ENCODE assay signal across 11 cellular contexts in the genomic region with DNA sequence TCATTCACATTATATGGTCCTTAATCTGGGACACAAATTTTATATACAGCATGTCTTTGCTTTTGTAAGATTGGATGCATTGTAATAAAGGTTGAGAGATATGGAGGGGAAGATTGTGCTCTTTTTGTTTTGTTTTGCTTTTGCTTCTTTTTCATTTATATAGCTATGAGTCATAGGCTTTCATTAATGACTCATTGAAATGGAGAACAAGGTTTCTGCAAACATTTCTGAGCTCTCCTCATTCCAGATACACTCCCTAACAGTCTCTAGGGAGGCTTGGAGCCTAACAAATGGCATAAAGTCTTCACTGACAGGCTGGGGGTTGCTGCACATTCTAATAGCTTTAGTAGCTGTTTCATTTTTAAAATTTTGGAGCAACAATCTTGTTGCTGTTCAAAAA. TPM values are rescaled to one million over a fixed set of nuclear protein-coding genes. Genes with fewer than 3 reads are reported as not detected.
DNase-seq lines count a peak whose midpoint lies in the region; ATAC-seq, FAIRE-seq and TF ChIP-seq lines count a peak whose summit lies in the region.
"Had no signal": no experiment of that assay in that cellular context is flagged by ENCODE, and none has a peak within 500 bp of the region (broad histone marks: within the 10 kb centered on the region; RNA-seq: fewer than 3 reads in every experiment).

No MANE protein-coding gene starts in this region.

- DNase-seq in A549 (ENCODE audit: low read depth in 1 of 2, low spot score in 1 of 2) = peak in 1 of 2 experiments; percentile 52
- DNase-seq in adipocyte (ENCODE audit: low read depth) = peak; percentile 95
- no peak for DNase-seq in keratinocyte (ENCODE audit: low read depth, low spot score)
- no peak for DNase-seq in NOMO-1 treated with DMSO at 0.1 percent for 48 hours (lab: John Stamatoyannopoulos, UW; ENCODE audit: unreplicated experiment)
- no peak for DNase-seq in colonic mucosa
- DNase-seq: DMS79, thyroid gland had no signal

- H3K79me2 ChIP-seq in keratinocyte (ENCODE audit: control insufficient read depth, insufficient read depth, low read length) = no peaks in the 10 kb centered on the region

- dilution Hi-C loops in keratinocyte (cut with MboI; ENCODE audit: extremely low pct_ligation_motif_present, low sequenced_read_pairs) = no loop called here

- CTCF ChIA-PET in A549 (lab: Yijun Ruan, JAX) = no interaction called here

- TF ChIP-seq CTCF in A549 (IDR thresholded peaks at IDR 0.05) (no peak), keratinocyte (optimal IDR thresholded peaks at IDR 0.05 in 1 of 3, IDR thresholded peaks at IDR 0.05 in 1 of 3, conservative IDR thresholded peaks at IDR 0.05 in 1 of 3; ENCODE audit: extremely low read depth in 1 of 3, insufficient read depth in 2 of 3, low read length in 3 of 3) (no peak), colonic mucosa (IDR thresholded peaks at IDR 0.05) (no peak)

- no peak overlapping the region for H2AFZ ChIP-seq in keratinocyte (ENCODE audit: control insufficient read depth, low read length)

- POLR2A ChIA-PET in A549 (lab: Yijun Ruan, JAX) = no interaction called here

- peak overlapping the region; percentile 36 for H3K4me2 ChIP-seq in A549
- H3K4me2 ChIP-seq in keratinocyte (ENCODE audit: control insufficient read depth, extremely low read depth, insufficient read depth, low read depth, low read length) = peak overlapping the region; percentile 18

- H3K36me3 ChIP-seq in adipocyte (ENCODE audit: control insufficient read depth, insufficient read depth, low read length, severe bottlenecking) = no peaks in the 10 kb centered on the region
- H3K36me3 ChIP-seq in keratinocyte (ENCODE audit: control insufficient read depth in 2 of 2, extremely low read depth in 1 of 2, insufficient read depth in 2 of 2, low read length in 2 of 2) = no peaks in the 10 kb centered on the region
- no peaks in the 10 kb centered on the region for H3K36me3 ChIP-seq in colonic mucosa
- H3K36me3 ChIP-seq: thyroid gland had no signal

- no peak overlapping the region for H3K27ac ChIP-seq in A549
- H3K27ac ChIP-seq in keratinocyte (ENCODE audit: control insufficient read depth, insufficient read depth, low read length) = no peak overlapping the region
- no peak overlapping the region for H3K27ac ChIP-seq in colonic mucosa

- FAIRE-seq in A549 (lab: Jason Lieb, UNC) (no peak), keratinocyte (lab: Jason Lieb, UNC) (peak; percentile 61)

- H3K4me3 ChIP-seq in A549 = no peak overlapping the region
- peak overlapping the region; percentile 81 for H3K4me3 ChIP-seq in adipocyte (ENCODE audit: low read length)
- H3K4me3 ChIP-seq in keratinocyte (ENCODE audit: control insufficient read depth in 2 of 3, extremely low read depth in 1 of 3, insufficient read depth in 2 of 3, low read depth in 1 of 3, low read length in 3 of 3) = no peak overlapping the region
- H3K4me3 ChIP-seq in colonic mucosa = no peak overlapping the region
- H3K4me3 ChIP-seq: thyroid gland had no signal

- H3K9ac ChIP-seq in adipocyte (ENCODE audit: low read length) (peak overlapping the region; percentile 81), keratinocyte (ENCODE audit: control insufficient read depth, extremely low read depth, insufficient read depth, low read length) (no peak overlapping the region), colonic mucosa (ENCODE audit: low read depth in 2 of 2, low read length in 2 of 2) (no peak overlapping the region)

- TF ChIP-seq RAD21 in A549 (conservative IDR thresholded peaks at IDR 0.05 in 1 of 2, IDR thresholded peaks at IDR 0.05 in 1 of 2) = no peak

- H4K20me1 ChIP-seq in keratinocyte (ENCODE audit: control insufficient read depth, extremely low read depth, insufficient read depth, low read length) = no peaks in the 10 kb centered on the region

- H3K9me3 ChIP-seq in A549 (no peaks in the 10 kb centered on the region), adipocyte (ENCODE audit: control insufficient read depth, low read length) (no peaks in the 10 kb centered on the region), keratinocyte (ENCODE audit: control insufficient read depth, low read depth, low read length) (no peaks in the 10 kb centered on the region), colonic mucosa (no peaks in the 10 kb centered on the region)
- H3K9me3 ChIP-seq: thyroid gland had no signal

- intact Hi-C loops in colonic mucosa (cut with DNase I) = no loop called here

- peaks cover 4% of the 10 kb centered on the region; the same call in 1 of the 3 replicates for H3K4me1 ChIP-seq in A549
- H3K4me1 ChIP-seq in adipocyte (ENCODE audit: control insufficient read depth, insufficient read depth, low read length) = peaks cover 29% of the 10 kb centered on the region
- no peaks in the 10 kb centered on the region for H3K4me1 ChIP-seq in keratinocyte (ENCODE audit: control insufficient read depth, extremely low read depth, insufficient read depth, low read length)
- no peaks in the 10 kb centered on the region for H3K4me1 ChIP-seq in colonic mucosa

- TF ChIP-seq POLR2A in A549 (IDR thresholded peaks at IDR 0.05; ENCODE audit: low read length) = no peak

- ATAC-seq in A549 (peak in 1 of 2 experiments; percentile 76; a peak in 3 of 6 replicates), HG02610 (IDR thresholded peaks at IDR 0.05; ENCODE audit: unreplicated experiment) (peak; percentile 46), GM18511 (IDR thresholded peaks at IDR 0.05; ENCODE audit: unreplicated experiment) (no peak), HG03354 (IDR thresholded peaks at IDR 0.05; ENCODE audit: poor library complexity, severe bottlenecking, unreplicated experiment) (no peak)

- H3K27me3 ChIP-seq in adipocyte (replicated peaks; ENCODE audit: control insufficient read depth, insufficient read depth, low read length) (no peaks in the 10 kb centered on the region), keratinocyte (ENCODE audit: control insufficient read depth, extremely low read depth, insufficient read depth, low read length) (no peaks in the 10 kb centered on the region), colonic mucosa (no peaks in the 10 kb centered on the region)
- H3K27me3 ChIP-seq: thyroid gland had no signal

- H3K9me1 ChIP-seq in keratinocyte (ENCODE audit: control insufficient read depth, extremely low read depth, insufficient read depth, low read length) = no peaks in the 10 kb centered on the region

- TF ChIP-seq EP300 in A549 (IDR thresholded peaks at IDR 0.05) = no peak

TF ChIP-seq in A549, 52 proteins besides CTCF, POLR2A, EP300 and RAD21:
- TF ChIP-seq FOSL2 (IDR thresholded peaks at IDR 0.05) = peak; percentile 60
- peak; percentile 86 for TF ChIP-seq FOSL2 (CRISPR knock-in tag; IDR thresholded peaks at IDR 0.05)
- TF ChIP-seq, protein P1, sequence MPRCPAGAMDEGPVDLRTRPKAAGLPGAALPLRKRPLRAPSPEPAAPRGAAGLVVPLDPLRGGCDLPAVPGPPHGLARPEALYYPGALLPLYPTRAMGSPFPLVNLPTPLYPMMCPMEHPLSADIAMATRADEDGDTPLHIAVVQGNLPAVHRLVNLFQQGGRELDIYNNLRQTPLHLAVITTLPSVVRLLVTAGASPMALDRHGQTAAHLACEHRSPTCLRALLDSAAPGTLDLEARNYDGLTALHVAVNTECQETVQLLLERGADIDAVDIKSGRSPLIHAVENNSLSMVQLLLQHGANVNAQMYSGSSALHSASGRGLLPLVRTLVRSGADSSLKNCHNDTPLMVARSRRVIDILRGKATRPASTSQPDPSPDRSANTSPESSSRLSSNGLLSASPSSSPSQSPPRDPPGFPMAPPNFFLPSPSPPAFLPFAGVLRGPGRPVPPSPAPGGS (IDR thresholded peaks at IDR 0.05) = no peak
- no peak for TF ChIP-seq MYC (IDR thresholded peaks at IDR 0.05; ENCODE audit: borderline replicate concordance, low read length)
- TF ChIP-seq RNF2 (IDR thresholded peaks at IDR 0.05; ENCODE audit: borderline replicate concordance, low read depth) = no peak
- TF ChIP-seq GATA3 (IDR thresholded peaks at IDR 0.05; ENCODE audit: borderline replicate concordance) = no peak
- TF ChIP-seq JUNB (IDR thresholded peaks at IDR 0.05) = no peak
- no peak for TF ChIP-seq RCOR1 (IDR thresholded peaks at IDR 0.05; ENCODE audit: low read depth, low read length)
- TF ChIP-seq CHD4 (IDR thresholded peaks at IDR 0.05; ENCODE audit: borderline replicate concordance) = no peak

RNA-seq across cellular contexts. Expression of a gene that starts 21.4 kb away (rescaled TPM):
- polyA plus RNA-seq in A549 (2011; rRNA removed) (0.04 TPM in 1 of 2 replicates, not detected in the other), A549 (2017; fragmentation: RNase III; extraction: RNeasy Plus Mini Kit Qiagen cat#74134 plus additional on column Dnase treatment) (not detected in 3 replicates), keratinocyte (0.02 to 0.13 TPM (median 0.08 TPM) in 3 replicates)
- under 0.01 TPM in 1 of 2 replicates, not detected in the other for polyA plus RNA-seq in A549 (2012; cell fraction: cytosol; rRNA removed)
- polyA plus RNA-seq in A549 (2012; cell fraction: nucleus; rRNA removed) = not detected in 2 replicates
- polyA minus RNA-seq in A549 (2011; rRNA and poly(A)+ RNA removed) = 0.04 and 0.24 TPM in 2 replicates
- polyA plus RNA-seq in keratinocyte (2011; ENCODE audit: low read depth) = not detected
- 0.02 TPM in 1 of 2 replicates, not detected in the other for polyA plus RNA-seq in keratinocyte (2011; cell fraction: cytosol; rRNA removed)
- 0.03 and 0.07 TPM in 2 replicates for polyA plus RNA-seq in keratinocyte (2011; cell fraction: nucleus; rRNA removed)
- 0.02 TPM in 1 of 2 replicates, not detected in the other for polyA plus RNA-seq in keratinocyte (2012; ENCODE audit: low replicate concordance)
- polyA minus RNA-seq in keratinocyte = 0.13 to 0.59 TPM (median 0.35 TPM) in 3 replicates
- polyA minus RNA-seq in keratinocyte (2011; cell fraction: cytosol; rRNA and poly(A)+ RNA removed) = not detected
- polyA minus RNA-seq in keratinocyte (2011; cell fraction: nucleus; rRNA and poly(A)+ RNA removed) = 0.11 and 0.16 TPM in 2 replicates
- 1 to 10 TPM; 6.3 to 8.8 TPM for total RNA-seq in colonic mucosa
- total RNA-seq: activated CD8-positive, alpha-beta memory T cell treated with anti-CD3 and anti-CD28 coated beads for 36 hours had no signal
